1 cellular context compared by ENCODE assay signal in the genomic region with DNA sequence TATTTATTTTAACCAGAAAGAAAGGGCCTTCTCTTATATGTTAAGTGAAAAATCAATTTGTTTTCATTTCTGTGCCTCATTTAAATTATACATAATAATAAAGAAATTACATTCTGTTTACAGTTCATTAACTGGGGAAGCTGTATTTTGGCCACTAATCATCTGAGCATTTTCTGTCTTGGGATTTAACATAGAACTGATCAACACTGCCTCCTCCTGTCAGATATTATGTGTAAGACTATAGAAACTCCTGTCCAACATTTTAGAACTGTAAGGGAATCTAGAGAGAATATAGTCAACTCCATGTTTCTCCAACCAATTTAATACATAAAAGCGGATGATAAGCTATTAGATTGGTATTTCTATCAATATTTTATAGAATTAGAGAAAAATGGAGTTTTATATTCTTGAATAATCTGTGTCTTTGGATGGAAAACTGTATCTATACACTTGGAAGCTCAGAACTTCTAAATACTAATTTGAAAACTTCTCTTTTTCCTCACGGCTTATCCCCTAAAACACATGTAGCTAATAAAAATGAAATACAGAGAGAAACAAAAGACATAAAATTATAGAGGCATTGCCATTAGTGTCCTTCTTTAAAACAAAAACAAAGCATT.
TF ChIP-seq lines count a peak whose summit lies in the region.

No MANE protein-coding gene starts in this region.

TF ChIP-seq in GM23338, 12 proteins besides CTCF, POLR2A, EP300 and RAD21 (continued from another document):
- TF ChIP-seq, protein P1, sequence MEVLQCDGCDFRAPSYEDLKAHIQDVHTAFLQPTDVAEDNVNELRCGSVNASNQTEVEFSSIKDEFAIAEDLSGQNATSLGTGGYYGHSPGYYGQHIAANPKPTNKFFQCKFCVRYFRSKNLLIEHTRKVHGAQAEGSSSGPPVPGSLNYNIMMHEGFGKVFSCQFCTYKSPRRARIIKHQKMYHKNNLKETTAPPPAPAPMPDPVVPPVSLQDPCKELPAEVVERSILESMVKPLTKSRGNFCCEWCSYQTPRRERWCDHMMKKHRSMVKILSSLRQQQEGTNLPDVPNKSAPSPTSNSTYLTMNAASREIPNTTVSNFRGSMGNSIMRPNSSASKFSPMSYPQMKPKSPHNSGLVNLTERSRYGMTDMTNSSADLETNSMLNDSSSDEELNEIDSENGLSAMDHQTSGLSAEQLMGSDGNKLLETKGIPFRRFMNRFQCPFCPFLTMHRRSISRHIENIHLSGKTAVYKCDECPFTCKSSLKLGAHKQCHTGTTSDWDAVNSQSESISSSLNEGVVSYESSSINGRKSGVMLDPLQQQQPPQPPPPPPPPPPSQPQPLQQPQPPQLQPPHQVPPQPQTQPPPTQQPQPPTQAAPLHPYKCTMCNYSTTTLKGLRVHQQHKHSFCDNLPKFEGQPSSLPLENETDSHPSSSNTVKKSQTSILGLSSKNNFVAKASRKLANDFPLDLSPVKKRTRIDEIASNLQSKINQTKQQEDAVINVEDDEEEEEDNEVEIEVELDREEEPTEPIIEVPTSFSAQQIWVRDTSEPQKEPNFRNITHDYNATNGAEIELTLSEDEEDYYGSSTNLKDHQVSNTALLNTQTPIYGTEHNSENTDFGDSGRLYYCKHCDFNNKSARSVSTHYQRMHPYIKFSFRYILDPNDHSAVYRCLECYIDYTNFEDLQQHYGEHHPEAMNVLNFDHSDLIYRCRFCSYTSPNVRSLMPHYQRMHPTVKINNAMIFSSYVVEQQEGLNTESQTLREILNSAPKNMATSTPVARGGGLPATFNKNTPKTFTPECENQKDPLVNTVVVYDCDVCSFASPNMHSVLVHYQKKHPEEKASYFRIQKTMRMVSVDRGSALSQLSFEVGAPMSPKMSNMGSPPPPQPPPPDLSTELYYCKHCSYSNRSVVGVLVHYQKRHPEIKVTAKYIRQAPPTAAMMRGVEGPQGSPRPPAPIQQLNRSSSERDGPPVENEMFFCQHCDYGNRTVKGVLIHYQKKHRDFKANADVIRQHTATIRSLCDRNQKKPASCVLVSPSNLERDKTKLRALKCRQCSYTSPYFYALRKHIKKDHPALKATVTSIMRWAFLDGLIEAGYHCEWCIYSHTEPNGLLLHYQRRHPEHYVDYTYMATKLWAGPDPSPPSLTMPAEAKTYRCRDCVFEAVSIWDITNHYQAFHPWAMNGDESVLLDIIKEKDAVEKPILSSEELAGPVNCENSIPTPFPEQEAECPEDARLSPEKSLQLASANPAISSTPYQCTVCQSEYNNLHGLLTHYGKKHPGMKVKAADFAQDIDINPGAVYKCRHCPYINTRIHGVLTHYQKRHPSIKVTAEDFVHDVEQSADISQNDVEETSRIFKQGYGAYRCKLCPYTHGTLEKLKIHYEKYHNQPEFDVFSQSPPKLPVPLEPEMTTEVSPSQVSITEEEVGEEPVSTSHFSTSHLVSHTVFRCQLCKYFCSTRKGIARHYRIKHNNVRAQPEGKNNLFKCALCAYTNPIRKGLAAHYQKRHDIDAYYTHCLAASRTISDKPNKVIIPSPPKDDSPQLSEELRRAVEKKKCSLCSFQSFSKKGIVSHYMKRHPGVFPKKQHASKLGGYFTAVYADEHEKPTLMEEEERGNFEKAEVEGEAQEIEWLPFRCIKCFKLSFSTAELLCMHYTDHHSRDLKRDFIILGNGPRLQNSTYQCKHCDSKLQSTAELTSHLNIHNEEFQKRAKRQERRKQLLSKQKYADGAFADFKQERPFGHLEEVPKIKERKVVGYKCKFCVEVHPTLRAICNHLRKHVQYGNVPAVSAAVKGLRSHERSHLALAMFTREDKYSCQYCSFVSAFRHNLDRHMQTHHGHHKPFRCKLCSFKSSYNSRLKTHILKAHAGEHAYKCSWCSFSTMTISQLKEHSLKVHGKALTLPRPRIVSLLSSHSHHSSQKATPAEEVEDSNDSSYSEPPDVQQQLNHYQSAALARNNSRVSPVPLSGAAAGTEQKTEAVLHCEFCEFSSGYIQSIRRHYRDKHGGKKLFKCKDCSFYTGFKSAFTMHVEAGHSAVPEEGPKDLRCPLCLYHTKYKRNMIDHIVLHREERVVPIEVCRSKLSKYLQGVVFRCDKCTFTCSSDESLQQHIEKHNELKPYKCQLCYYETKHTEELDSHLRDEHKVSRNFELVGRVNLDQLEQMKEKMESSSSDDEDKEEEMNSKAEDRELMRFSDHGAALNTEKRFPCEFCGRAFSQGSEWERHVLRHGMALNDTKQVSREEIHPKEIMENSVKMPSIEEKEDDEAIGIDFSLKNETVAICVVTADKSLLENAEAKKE (CRISPR knock-in tag; IDR thresholded peaks at IDR 0.05): no peak
- TF ChIP-seq NANOG (IDR thresholded peaks at IDR 0.05; ENCODE audit: borderline replicate concordance) (no peak), ZNF114 (CRISPR knock-in tag; IDR thresholded peaks at IDR 0.05) (no peak), CREB1 (CRISPR knock-in tag; IDR thresholded peaks at IDR 0.05; ENCODE audit: low read depth) (no peak), POLR2AphosphoS5 (IDR thresholded peaks at IDR 0.05; ENCODE audit: low read depth) (no peak)
- TF ChIP-seq, protein P2, sequence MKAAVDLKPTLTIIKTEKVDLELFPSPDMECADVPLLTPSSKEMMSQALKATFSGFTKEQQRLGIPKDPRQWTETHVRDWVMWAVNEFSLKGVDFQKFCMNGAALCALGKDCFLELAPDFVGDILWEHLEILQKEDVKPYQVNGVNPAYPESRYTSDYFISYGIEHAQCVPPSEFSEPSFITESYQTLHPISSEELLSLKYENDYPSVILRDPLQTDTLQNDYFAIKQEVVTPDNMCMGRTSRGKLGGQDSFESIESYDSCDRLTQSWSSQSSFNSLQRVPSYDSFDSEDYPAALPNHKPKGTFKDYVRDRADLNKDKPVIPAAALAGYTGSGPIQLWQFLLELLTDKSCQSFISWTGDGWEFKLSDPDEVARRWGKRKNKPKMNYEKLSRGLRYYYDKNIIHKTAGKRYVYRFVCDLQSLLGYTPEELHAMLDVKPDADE (IDR thresholded peaks at IDR 0.05): no peak
